In the genomic region with DNA sequence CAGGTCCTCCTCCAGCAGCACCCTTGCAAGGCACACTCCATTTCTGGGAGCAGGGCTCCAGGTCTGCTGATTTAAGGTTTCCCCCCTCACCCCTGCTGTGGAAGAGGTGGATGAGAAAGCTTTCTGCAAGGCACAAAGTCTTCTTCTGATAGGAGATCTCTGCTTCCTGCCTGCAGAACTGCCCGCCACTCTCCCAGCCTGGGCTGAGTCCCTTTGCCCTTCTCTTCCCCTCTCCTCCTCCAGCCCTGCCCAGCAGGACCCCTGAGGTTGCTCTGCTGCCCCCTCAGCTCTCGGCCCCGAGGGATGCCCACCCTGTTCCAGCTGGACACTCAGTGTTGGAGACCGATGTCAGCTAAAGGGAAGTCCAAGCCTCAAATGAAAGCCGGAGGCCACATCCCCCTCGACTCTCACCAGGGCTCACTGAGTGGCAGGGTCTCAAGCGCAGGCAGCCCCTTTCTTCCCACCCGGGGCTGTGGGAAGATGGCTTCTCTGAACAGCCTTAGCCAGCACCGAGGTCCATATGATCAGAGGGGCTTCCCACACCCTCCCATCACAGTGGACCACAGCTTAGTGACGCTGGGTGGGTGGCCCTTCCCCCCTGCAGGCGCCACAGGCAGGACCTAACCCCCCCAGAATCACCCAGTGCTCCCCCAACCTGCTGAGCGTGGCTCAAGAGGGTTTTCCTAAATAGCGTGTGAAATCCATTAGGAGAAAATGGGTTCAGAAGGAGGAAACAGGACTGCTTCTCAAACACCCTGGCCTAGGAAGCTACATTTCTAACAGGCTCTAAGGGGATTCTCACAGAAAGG, we compare ENCODE assay signal across 13 cellular contexts. TPM values are rescaled to one million over a fixed set of nuclear protein-coding genes. Genes with fewer than 3 reads are reported as not detected.
A peak's percentile ranks its signal among the peaks of the same experiment; 100 is the strongest.
DNase-seq lines count a peak whose midpoint lies in the region; ATAC-seq and TF ChIP-seq lines count a peak whose summit lies in the region.
"Had no signal": no experiment of that assay in that cellular context is flagged by ENCODE, and none has a peak within 500 bp of the region (broad histone marks: within the 10 kb centered on the region; RNA-seq: fewer than 3 reads in every experiment).

No MANE protein-coding gene starts in this region.

- POLR2A ChIA-PET in activated CD4-positive, alpha-beta memory T cell treated with anti-CD3 and anti-CD28 coated beads for 36 hours (lab: Charles Lee), result interaction anchor here (0.5 kb wide), 1 partner anchor 19 kb away, joined by 3 read pairs; no protein-coding TSS in a partner anchor

- H3K36me3 Mint-ChIP-seq in T-helper 2 cell treated with Interferon-gamma antibody and Interleukin-4, amounts not matched to agents 5 μg/mL and 100 μg/mL, for 36 hours (ENCODE audit: low read depth), result peaks cover 68% of the 10 kb centered on the region
- peaks cover 35% of the 10 kb centered on the region for H3K36me3 Mint-ChIP-seq in activated CD4-positive, alpha-beta memory T cell treated with anti-CD3 and anti-CD28 coated beads for 36 hours

- no peaks in the 10 kb centered on the region for H3K27me3 Mint-ChIP-seq in T-helper 2 cell treated with Interferon-gamma antibody and Interleukin-4, amounts not matched to agents 5 μg/mL and 100 μg/mL, for 36 hours (ENCODE audit: low read depth)
- no peaks in the 10 kb centered on the region for H3K27me3 Mint-ChIP-seq in activated CD4-positive, alpha-beta memory T cell treated with anti-CD3 and anti-CD28 coated beads for 36 hours

- H2AFZ ChIP-seq in smooth muscle cell (ENCODE audit: low read depth), result no peak overlapping the region

- no peak for ATAC-seq in HG03196 (IDR thresholded peaks at IDR 0.05; ENCODE audit: unreplicated experiment)
- ATAC-seq: PC-3 had no signal

- H3K4me1 Mint-ChIP-seq in T-helper 2 cell treated with Interferon-gamma antibody and Interleukin-4, amounts not matched to agents 5 μg/mL and 100 μg/mL, for 36 hours (ENCODE audit: low read depth), result peaks cover 60% of the 10 kb centered on the region
- H3K4me1 Mint-ChIP-seq in activated CD4-positive, alpha-beta memory T cell treated with anti-CD3 and anti-CD28 coated beads for 36 hours (ENCODE audit: low read depth), result peaks cover 66% of the 10 kb centered on the region

- peak overlapping the region; percentile 90 for H3K4me3 Mint-ChIP-seq in T-helper 2 cell treated with Interferon-gamma antibody and Interleukin-4, amounts not matched to agents 5 μg/mL and 100 μg/mL, for 36 hours
- H3K4me3 Mint-ChIP-seq in activated CD4-positive, alpha-beta memory T cell treated with anti-CD3 and anti-CD28 coated beads for 36 hours, result peak overlapping the region; percentile 90

- H3K9me3 ChIP-seq in esophagus squamous epithelium (no peaks in the 10 kb centered on the region), smooth muscle cell (replicated peaks; ENCODE audit: low read depth) (no peaks in the 10 kb centered on the region)

- H3K27ac Mint-ChIP-seq in T-helper 2 cell treated with Interferon-gamma antibody and Interleukin-4, amounts not matched to agents 5 μg/mL and 100 μg/mL, for 36 hours, result peak overlapping the region; percentile 94
- peak overlapping the region; percentile 86 for H3K27ac Mint-ChIP-seq in activated CD4-positive, alpha-beta memory T cell treated with anti-CD3 and anti-CD28 coated beads for 36 hours

- H3K4me3 ChIP-seq in esophagus squamous epithelium, result peak overlapping the region in 2 of 4 donors; percentile 1 to 84
- no peak overlapping the region for H3K4me3 ChIP-seq in smooth muscle cell

- peak overlapping the region; percentile 92 for H3K4me2 ChIP-seq in smooth muscle cell

- no peak overlapping the region for H3K9ac ChIP-seq in smooth muscle cell (ENCODE audit: low read depth)

- CTCF ChIA-PET in activated CD4-positive, alpha-beta memory T cell treated with anti-CD3 and anti-CD28 coated beads for 36 hours (lab: Charles Lee), result interaction anchor here (1.4 kb wide), 1 partner anchor 12 kb away, joined by 4 read pairs; no protein-coding TSS in a partner anchor

- H3K27ac ChIP-seq in esophagus squamous epithelium (peak overlapping the region in 3 of 4 donors; percentile 83 to 88 (median 83)), smooth muscle cell (ENCODE audit: low read depth) (no peak overlapping the region)

- TF ChIP-seq CTCF in esophagus squamous epithelium (IDR thresholded peaks at IDR 0.05), result no peak
- TF ChIP-seq CTCF in smooth muscle cell (IDR thresholded peaks at IDR 0.05; ENCODE audit: borderline replicate concordance, insufficient read depth, poor library complexity, severe bottlenecking), result no peak

- H3K27me3 ChIP-seq in esophagus squamous epithelium, result peaks cover 0 to 37% (median 0%) of the 10 kb centered on the region in 4 donors
- peaks cover 5% of the 10 kb centered on the region for H3K27me3 ChIP-seq in smooth muscle cell (ENCODE audit: low read depth)

- H4K20me1 ChIP-seq in smooth muscle cell (ENCODE audit: low read depth), result no peaks in the 10 kb centered on the region

- TF ChIP-seq POLR2A in esophagus squamous epithelium (IDR thresholded peaks at IDR 0.05), result no peak

- 74 to 88% methylated on average over 3 of the region's 13 CpGs for WGBS in esophagus squamous epithelium, 2 donors
- 89% methylated on average over 13 of the region's 13 CpGs for WGBS in smooth muscle cell (ENCODE audit: low lambda C conversion rate)

- no peak for DNase-seq in T-helper 2 cell treated with Interferon-gamma antibody and Interleukin-4, amounts not matched to agents 5 μg/mL and 100 μg/mL, for 36 hours (ENCODE audit: low spot score)
- DNase-seq in T-helper 2 cell (no peak), esophagus squamous epithelium (lab: John Stamatoyannopoulos, UW) (no peak), smooth muscle cell (lab: John Stamatoyannopoulos, UW; ENCODE audit: unreplicated experiment) (no peak), NOMO-1 treated with DMSO at 0.1 percent for 48 hours (lab: John Stamatoyannopoulos, UW; ENCODE audit: unreplicated experiment) (no peak), mesenteric fat pad (ENCODE audit: low spot score) (no peak)
- no peak for DNase-seq in activated CD4-positive, alpha-beta memory T cell treated with anti-CD3 and anti-CD28 coated beads for 36 hours
- DNase-seq: 8988T, kidney, NCI-H1105 treated with DMSO at 0.1 percent for 48 hours, NCI-H2227 treated with DMSO at 0.1 percent for 48 hours, PC-3 had no signal

- H3K36me3 ChIP-seq in esophagus squamous epithelium (no peaks in the 10 kb centered on the region), smooth muscle cell (ENCODE audit: low read depth) (no peaks in the 10 kb centered on the region)

- peaks cover 78% of the 10 kb centered on the region for H3K79me2 ChIP-seq in smooth muscle cell (ENCODE audit: low read depth)

- H3F3A ChIP-seq in smooth muscle cell (ENCODE audit: low read depth), result peaks cover 4% of the 10 kb centered on the region

- H3K4me1 ChIP-seq in esophagus squamous epithelium, result peaks cover 12 to 51% (median 17%) of the 10 kb centered on the region in 3 donors
- H3K4me1 ChIP-seq in smooth muscle cell (ENCODE audit: low read depth), result no peaks in the 10 kb centered on the region

- H3K9me3 Mint-ChIP-seq in T-helper 2 cell treated with Interferon-gamma antibody and Interleukin-4, amounts not matched to agents 5 μg/mL and 100 μg/mL, for 36 hours, result no peaks in the 10 kb centered on the region
- H3K9me3 Mint-ChIP-seq in activated CD4-positive, alpha-beta memory T cell treated with anti-CD3 and anti-CD28 coated beads for 36 hours, result no peaks in the 10 kb centered on the region

- intact Hi-C loops in activated CD4-positive, alpha-beta memory T cell treated with anti-CD3 and anti-CD28 coated beads for 36 hours (cut with micrococcal nuclease), result loop anchor here (1.0 to 10.0 kb wide), 2 partner anchors 9 to 484 kb away; no protein-coding TSS in a partner anchor
- intact Hi-C loops in esophagus squamous epithelium (cut with DNase I), result no loop called here

RNA-seq across cellular contexts. Expression of a gene that starts 4.0 kb away (rescaled TPM):
- 10 to 100 TPM; 15.9 to 17.2 TPM for total RNA-seq in activated CD4-positive, alpha-beta memory T cell treated with anti-CD3 and anti-CD28 coated beads for 36 hours
- total RNA-seq in esophagus squamous epithelium (1 to 10 TPM in 3 of 4 donors, under 1 TPM in 1; 0.88 to 6.3 (median 1.9) TPM), smooth muscle cell (10.6 and 25.7 TPM in 2 replicates), mesenteric fat pad (27.2 TPM)
- polyA plus RNA-seq in smooth muscle cell, result 6.6 and 12.3 TPM in 2 replicates
